Comparison of ENCODE assay signal across 1 cellular context in the genomic region with DNA sequence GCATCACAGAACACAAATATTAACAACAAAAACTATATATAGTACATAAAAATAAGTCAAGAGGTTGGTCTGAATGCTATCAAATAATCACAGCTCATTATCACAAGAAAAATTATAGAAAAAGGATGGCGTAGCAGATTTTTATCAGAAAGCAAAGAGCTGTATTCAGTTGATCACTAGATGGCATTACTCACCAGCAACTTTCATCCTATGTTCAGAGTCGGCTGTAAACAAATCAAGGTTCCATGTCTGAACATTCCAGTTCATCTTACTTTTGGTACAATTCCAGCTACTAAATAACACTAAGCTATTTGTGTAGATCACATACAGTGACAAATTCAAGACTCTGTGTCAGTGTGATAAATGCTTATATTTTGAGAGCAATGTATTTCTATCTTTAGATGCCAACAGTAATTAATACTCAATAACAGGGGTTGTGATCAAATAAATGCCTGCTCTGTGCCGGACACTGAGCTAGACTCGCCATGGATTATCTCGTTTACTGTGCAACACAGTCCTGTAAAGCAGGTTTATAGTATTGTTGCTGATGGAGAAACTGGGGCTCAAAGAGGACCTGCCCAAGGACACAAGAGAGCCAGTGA.
TF ChIP-seq lines count a peak whose summit lies in the region.

No MANE protein-coding gene starts in this region.

TF ChIP-seq in H1, 55 proteins besides CTCF, POLR2A, EP300 and RAD21 (continued from another document):
- TF ChIP-seq GABPA (IDR thresholded peaks at IDR 0.05; ENCODE audit: borderline replicate concordance, insufficient read depth, low read length) = no peak
- TF ChIP-seq BRCA1 (IDR thresholded peaks at IDR 0.05; ENCODE audit: low read depth, low read length) = no peak
- TF ChIP-seq GTF2F1 (IDR thresholded peaks at IDR 0.05; ENCODE audit: borderline replicate concordance, low read depth, low read length) = no peak
- no peak for TF ChIP-seq YY1 (IDR thresholded peaks at IDR 0.05; ENCODE audit: low read depth, low read length)
- no peak for TF ChIP-seq RBBP5 (IDR thresholded peaks at IDR 0.05; ENCODE audit: borderline replicate concordance, low read depth, low read length)
- TF ChIP-seq TAF1 (IDR thresholded peaks at IDR 0.05; ENCODE audit: low read depth, low read length) = no peak
- no peak for TF ChIP-seq MAFK (IDR thresholded peaks at IDR 0.05; ENCODE audit: low read depth, low read length)
- TF ChIP-seq SP1 (IDR thresholded peaks at IDR 0.05; ENCODE audit: low read depth, low read length) = no peak
- no peak for TF ChIP-seq TBP (IDR thresholded peaks at IDR 0.05; ENCODE audit: low read depth, low read length)
- no peak for TF ChIP-seq SAP30 (IDR thresholded peaks at IDR 0.05; ENCODE audit: insufficient read depth, insufficient replicate concordance, low read length)
- TF ChIP-seq KDM1A (IDR thresholded peaks at IDR 0.05; ENCODE audit: borderline replicate concordance, low read length) = no peak
- TF ChIP-seq, protein P1, sequence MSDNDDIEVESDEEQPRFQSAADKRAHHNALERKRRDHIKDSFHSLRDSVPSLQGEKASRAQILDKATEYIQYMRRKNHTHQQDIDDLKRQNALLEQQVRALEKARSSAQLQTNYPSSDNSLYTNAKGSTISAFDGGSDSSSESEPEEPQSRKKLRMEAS (IDR thresholded peaks at IDR 0.05) = no peak
- TF ChIP-seq, protein P2, sequence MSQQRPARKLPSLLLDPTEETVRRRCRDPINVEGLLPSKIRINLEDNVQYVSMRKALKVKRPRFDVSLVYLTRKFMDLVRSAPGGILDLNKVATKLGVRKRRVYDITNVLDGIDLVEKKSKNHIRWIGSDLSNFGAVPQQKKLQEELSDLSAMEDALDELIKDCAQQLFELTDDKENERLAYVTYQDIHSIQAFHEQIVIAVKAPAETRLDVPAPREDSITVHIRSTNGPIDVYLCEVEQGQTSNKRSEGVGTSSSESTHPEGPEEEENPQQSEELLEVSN (IDR thresholded peaks at IDR 0.05) = no peak
TF ChIP-seq in H1: peak in this region for 0.
